Comparison of ENCODE assay signal across 22 cellular contexts in the genomic region with DNA sequence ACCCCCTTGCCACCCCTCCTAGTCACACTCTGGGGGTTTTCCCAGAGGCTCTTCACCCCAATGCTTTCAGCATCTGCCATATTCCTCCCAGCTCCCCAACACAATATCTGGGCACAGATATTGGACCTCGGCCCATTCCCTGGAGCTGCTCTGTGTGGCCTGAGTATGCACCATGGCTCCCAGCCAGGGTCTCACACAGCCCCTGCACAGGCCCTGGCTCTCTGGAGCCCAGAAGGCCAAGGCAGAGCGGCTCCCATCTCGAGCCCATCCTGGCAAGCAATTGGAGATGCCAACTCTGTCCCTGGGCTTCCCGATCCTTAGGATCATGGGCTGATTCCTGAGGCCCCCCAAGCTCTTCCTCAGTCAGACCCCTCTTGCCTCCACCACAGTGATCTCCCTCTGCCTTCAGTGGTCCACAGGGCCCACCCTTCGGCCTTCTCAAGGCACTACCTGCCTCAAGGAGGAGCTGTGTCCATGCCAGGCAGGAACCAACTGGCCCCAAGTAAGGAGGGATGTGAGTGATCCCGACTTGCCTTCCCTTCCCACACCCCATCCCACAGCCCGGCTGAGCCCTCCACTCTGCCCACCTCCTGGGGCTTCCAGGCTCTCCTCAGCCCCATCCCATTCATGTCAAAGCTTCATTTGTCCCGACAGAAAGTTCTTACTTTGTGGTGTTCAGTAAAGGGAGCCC.
"Had no signal": no experiment of that assay in that cellular context is flagged by ENCODE, and none has a peak within 500 bp of the region (broad histone marks: within the 10 kb centered on the region; RNA-seq: fewer than 3 reads in every experiment).

No MANE protein-coding gene starts in this region.

- H3K4me3 ChIP-seq: body of pancreas, esophagus squamous epithelium, gastrocnemius medialis, smooth muscle cell, thoracic aorta had no signal

- H3K36me3 ChIP-seq: esophagus squamous epithelium, gastrocnemius medialis, thoracic aorta had no signal

- H3K27me3 ChIP-seq: body of pancreas, esophagus squamous epithelium, gastrocnemius medialis had no signal

- H3K4me3 Mint-ChIP-seq: activated CD4-positive, alpha-beta T cell treated with anti-CD3 and anti-CD28 coated beads, Interleukin-2, amount 10 ng/mL, durations not matched to agents 7 days and 5 days; activated CD8-positive, alpha-beta T cell treated with anti-CD3 and anti-CD28 coated beads for 36 hours; activated naive CD4-positive, alpha-beta T cell treated with anti-CD3 and anti-CD28 coated beads, Interleukin-2, amount 10 ng/mL, durations not matched to agents 7 days and 5 days; activated naive CD8-positive, alpha-beta T cell treated with anti-CD3 and anti-CD28 coated beads, Interleukin-2, amount 50 U/mL, for 24 hours; activated T-cell treated with anti-CD3 and anti-CD28 coated beads, Interleukin-2, amount 50 U/mL, for 4 hours; effector memory CD8-positive, alpha-beta T cell; memory B cell; nephron; stimulated activated naive B cell treated with anti-CD40 and anti-IgM and Interleukin-4, amounts not matched to agents 10 μg/mL and 1 μg/mL and 100 μg/mL, for 72 hours had no signal

- H3K9me3 ChIP-seq: body of pancreas, esophagus squamous epithelium, gastrocnemius medialis, SK-N-SH, thoracic aorta had no signal

- H3K27ac Mint-ChIP-seq: activated CD8-positive, alpha-beta T cell treated with anti-CD3 and anti-CD28 coated beads for 36 hours; activated naive CD4-positive, alpha-beta T cell treated with anti-CD3 and anti-CD28 coated beads, Interleukin-2, amount 10 ng/mL, durations not matched to agents 7 days and 5 days; activated naive CD8-positive, alpha-beta T cell treated with anti-CD3 and anti-CD28 coated beads, Interleukin-2, amount 50 U/mL, for 24 hours; activated T-helper 2 cell treated with anti-CD3 and anti-CD28 coated beads, Interferon-gamma antibody, Interleukin-2, Interleukin-4, amounts not matched to agents 10 μg/mL and 5 μg/mL and 100 μg/mL, durations not matched to agents 14 hours and 24 hours and 36 hours; effector memory CD8-positive, alpha-beta T cell; memory B cell; stimulated activated naive B cell treated with anti-CD40 and anti-IgM and Interleukin-4, amounts not matched to agents 10 μg/mL and 1 μg/mL and 100 μg/mL, for 72 hours had no signal

- H3K4me1 ChIP-seq: body of pancreas, esophagus squamous epithelium, gastrocnemius medialis had no signal

- H3K27ac ChIP-seq: body of pancreas, esophagus squamous epithelium, gastrocnemius medialis, thoracic aorta had no signal

- H3K36me3 Mint-ChIP-seq: activated naive CD4-positive, alpha-beta T cell treated with anti-CD3 and anti-CD28 coated beads, Interleukin-2, amount 10 ng/mL, durations not matched to agents 7 days and 5 days had no signal

- H3K4me1 Mint-ChIP-seq: activated CD4-positive, alpha-beta T cell treated with anti-CD3 and anti-CD28 coated beads, Interleukin-2, amount 10 ng/mL, durations not matched to agents 7 days and 5 days; activated naive CD4-positive, alpha-beta T cell treated with anti-CD3 and anti-CD28 coated beads, Interleukin-2, amount 10 ng/mL, durations not matched to agents 7 days and 5 days had no signal

- H3K9me3 Mint-ChIP-seq: activated CD4-positive, alpha-beta T cell treated with anti-CD3 and anti-CD28 coated beads, Interleukin-2, amount 10 ng/mL, durations not matched to agents 7 days and 5 days; activated CD8-positive, alpha-beta T cell treated with anti-CD3 and anti-CD28 coated beads for 36 hours; activated naive CD4-positive, alpha-beta T cell treated with anti-CD3 and anti-CD28 coated beads, Interleukin-2, amount 10 ng/mL, durations not matched to agents 7 days and 5 days; activated naive CD8-positive, alpha-beta T cell treated with anti-CD3 and anti-CD28 coated beads, Interleukin-2, amount 50 U/mL, for 24 hours; activated T-cell treated with anti-CD3 and anti-CD28 coated beads, Interleukin-2, amount 50 U/mL, for 4 hours; activated T-helper 2 cell treated with anti-CD3 and anti-CD28 coated beads, Interferon-gamma antibody, Interleukin-2, Interleukin-4, amounts not matched to agents 10 μg/mL and 5 μg/mL and 100 μg/mL, durations not matched to agents 14 hours and 24 hours and 36 hours; effector memory CD8-positive, alpha-beta T cell; memory B cell; nephron had no signal

- DNase-seq: activated CD4-positive, alpha-beta T cell treated with anti-CD3 and anti-CD28 coated beads, Interleukin-2, amount 10 ng/mL, durations not matched to agents 7 days and 5 days; activated CD4-positive, CD25-positive, alpha-beta regulatory T cell treated with anti-CD3 and anti-CD28 coated beads, Interleukin-2, amount 50 U/mL, for 72 hours; activated CD8-positive, alpha-beta T cell treated with anti-CD3 and anti-CD28 coated beads for 36 hours; activated naive CD4-positive, alpha-beta T cell treated with anti-CD3 and anti-CD28 coated beads, Interleukin-2, amount 10 ng/mL, durations not matched to agents 7 days and 5 days; activated naive CD8-positive, alpha-beta T cell treated with anti-CD3 and anti-CD28 coated beads, Interleukin-2, amount 50 U/mL, for 24 hours; activated T-cell treated with anti-CD3 and anti-CD28 coated beads, Interleukin-2, amount 50 U/mL, for 4 hours; body of pancreas; effector memory CD8-positive, alpha-beta T cell; esophagus squamous epithelium; gastrocnemius medialis; hypothalamus; left cardiac atrium; posterior cingulate gyrus; SK-N-SH; stimulated activated CD4-positive, alpha-beta T cell treated with anti-CD3 and anti-CD28 coated beads, Interleukin-15, amount 100 ng/mL, for 24 hours; stimulated activated naive B cell treated with anti-CD40 and anti-IgM and Interleukin-4, amounts not matched to agents 10 μg/mL and 1 μg/mL and 100 μg/mL, for 72 hours had no signal

- H3K27me3 Mint-ChIP-seq: activated CD4-positive, alpha-beta T cell treated with anti-CD3 and anti-CD28 coated beads, Interleukin-2, amount 10 ng/mL, durations not matched to agents 7 days and 5 days; activated CD8-positive, alpha-beta T cell treated with anti-CD3 and anti-CD28 coated beads for 36 hours; activated naive CD8-positive, alpha-beta T cell treated with anti-CD3 and anti-CD28 coated beads, Interleukin-2, amount 50 U/mL, for 24 hours; memory B cell; stimulated activated naive B cell treated with anti-CD40 and anti-IgM and Interleukin-4, amounts not matched to agents 10 μg/mL and 1 μg/mL and 100 μg/mL, for 72 hours had no signal

- ATAC-seq: activated CD8-positive, alpha-beta T cell treated with anti-CD3 and anti-CD28 coated beads for 36 hours; activated naive CD8-positive, alpha-beta T cell treated with anti-CD3 and anti-CD28 coated beads, Interleukin-2, amount 50 U/mL, for 24 hours; activated T-cell treated with anti-CD3 and anti-CD28 coated beads, Interleukin-2, amount 50 U/mL, for 4 hours; body of pancreas; effector memory CD8-positive, alpha-beta T cell; gastrocnemius medialis; sciatic nerve; stimulated activated naive B cell treated with anti-CD40 and anti-IgM and Interleukin-4, amounts not matched to agents 10 μg/mL and 1 μg/mL and 100 μg/mL, for 72 hours had no signal
